In genomic region chr2:167292430-167293171, GRCh38 we compare ENCODE assay signal across 8 cellular contexts. TPM values are rescaled to one million over a fixed set of nuclear protein-coding genes. Genes with fewer than 3 reads are reported as not detected.
DNase-seq lines count a peak whose midpoint lies in the region; ATAC-seq and TF ChIP-seq lines count a peak whose summit lies in the region.

B3GALT1 (plus strand) TSS chr2:167293001.

- H3K4me3 Mint-ChIP-seq in CD8-positive, alpha-beta memory T cell: peak within 1 kb of the TSS; percentile 10 to 86 (median 76)
- H3K4me3 Mint-ChIP-seq in activated CD8-positive, alpha-beta memory T cell treated with anti-CD3 and anti-CD28 coated beads, Interleukin-2, amount 10 ng/mL, durations not matched to agents 7 days and 5 days: peak within 1 kb of the TSS; percentile 54
- peak within 1 kb of the TSS; percentile 92 for H3K4me3 Mint-ChIP-seq in endothelial cell (ENCODE audit: unreplicated experiment)
- peak within 1 kb of the TSS; percentile 68 for H3K4me3 Mint-ChIP-seq in memory B cell

- H3K27me3 ChIP-seq in CD8-positive, alpha-beta memory T cell (ENCODE audit: insufficient read depth, low read length, poor library complexity, severe bottlenecking): peaks cover 10% of the 10 kb centered on the region

- no peaks in the 10 kb centered on the region for H3K36me3 ChIP-seq in CD8-positive, alpha-beta memory T cell (ENCODE audit: insufficient read depth, low read length)

- H3K36me3 Mint-ChIP-seq in CD8-positive, alpha-beta memory T cell: no peaks in the 10 kb centered on the region
- H3K36me3 Mint-ChIP-seq in activated CD8-positive, alpha-beta memory T cell treated with anti-CD3 and anti-CD28 coated beads, Interleukin-2, amount 10 ng/mL, durations not matched to agents 7 days and 5 days: peaks cover 2% of the 10 kb centered on the region
- no peaks in the 10 kb centered on the region for H3K36me3 Mint-ChIP-seq in endothelial cell (ENCODE audit: low read depth, unreplicated experiment)
- H3K36me3 Mint-ChIP-seq in memory B cell: peaks cover 5% of the 10 kb centered on the region

- peak within 1 kb of the TSS in 1 of 8 donors; percentile 58 for H3K27ac Mint-ChIP-seq in CD8-positive, alpha-beta memory T cell
- no peak within 1 kb of the TSS for H3K27ac Mint-ChIP-seq in activated CD8-positive, alpha-beta memory T cell treated with anti-CD3 and anti-CD28 coated beads, Interleukin-2, amount 10 ng/mL, durations not matched to agents 7 days and 5 days
- H3K27ac Mint-ChIP-seq in endothelial cell (ENCODE audit: unreplicated experiment) (peak within 1 kb of the TSS; percentile 72), memory B cell (no peak within 1 kb of the TSS)

- TF ChIP-seq CTCF in endothelial cell (IDR thresholded peaks at IDR 0.05; ENCODE audit: unreplicated experiment): no peak

- ATAC-seq in GM19395 (IDR thresholded peaks at IDR 0.05; ENCODE audit: unreplicated experiment): peak; percentile 99
- peak; percentile 100 for ATAC-seq in HG03457 (IDR thresholded peaks at IDR 0.05; ENCODE audit: unreplicated experiment)
- peak; percentile 98 for ATAC-seq in activated CD8-positive, alpha-beta memory T cell treated with anti-CD3 and anti-CD28 coated beads, Interleukin-2, amount 10 ng/mL, durations not matched to agents 7 days and 5 days
- ATAC-seq in memory B cell (ENCODE audit: low read depth): peak; percentile 62

- H3K27me3 Mint-ChIP-seq in CD8-positive, alpha-beta memory T cell: peaks cover 7 to 52% of the 10 kb centered on the region in 2 donors
- peaks cover 31% of the 10 kb centered on the region for H3K27me3 Mint-ChIP-seq in activated CD8-positive, alpha-beta memory T cell treated with anti-CD3 and anti-CD28 coated beads, Interleukin-2, amount 10 ng/mL, durations not matched to agents 7 days and 5 days
- H3K27me3 Mint-ChIP-seq in endothelial cell (ENCODE audit: unreplicated experiment): peaks cover 3% of the 10 kb centered on the region
- peaks cover 18% of the 10 kb centered on the region for H3K27me3 Mint-ChIP-seq in memory B cell

- H3K4me3 ChIP-seq in CD8-positive, alpha-beta memory T cell (ENCODE audit: low read length): no peak within 1 kb of the TSS

- POLR2A ChIA-PET in CD8-positive, alpha-beta memory T cell (lab: Charles Lee): no interaction called here

- DNase-seq in CD8-positive, alpha-beta memory T cell: peak in 3 of 5 donors; percentile 2 to 55 (median 24)
- peak; percentile 76 for DNase-seq in NCI-H510A (lab: John Stamatoyannopoulos, UW)
- DNase-seq in activated CD8-positive, alpha-beta memory T cell treated with anti-CD3 and anti-CD28 coated beads, Interleukin-2, amount 10 ng/mL, durations not matched to agents 7 days and 5 days: peak; percentile 74
- DNase-seq in endothelial cell (ENCODE audit: low spot score): peak; percentile 90
- DNase-seq in memory B cell (ENCODE audit: low spot score in 2 of 2): peak in 1 of 2 donors; percentile 19
- peak; percentile 45 to 54 for DNase-seq in stimulated activated CD8-positive, alpha-beta memory T cell treated with anti-CD3 and anti-CD28 coated beads, Interleukin-2, amount 100 ng/mL, for 48 hours (ENCODE audit: low read depth in 2 of 2)

- H3K4me1 ChIP-seq in CD8-positive, alpha-beta memory T cell (ENCODE audit: insufficient read depth, low read length): peaks cover 8% of the 10 kb centered on the region

- H3K9me3 Mint-ChIP-seq in CD8-positive, alpha-beta memory T cell: peaks cover 0 to 7% (median 2%) of the 10 kb centered on the region in 5 donors
- H3K9me3 Mint-ChIP-seq in activated CD8-positive, alpha-beta memory T cell treated with anti-CD3 and anti-CD28 coated beads, Interleukin-2, amount 10 ng/mL, durations not matched to agents 7 days and 5 days (ENCODE audit: low read depth): no peaks in the 10 kb centered on the region
- H3K9me3 Mint-ChIP-seq in endothelial cell (ENCODE audit: unreplicated experiment) (no peaks in the 10 kb centered on the region), memory B cell (peaks cover 2% of the 10 kb centered on the region)

- CTCF ChIA-PET in CD8-positive, alpha-beta memory T cell (lab: Charles Lee): no interaction called here
- CTCF ChIA-PET in activated CD8-positive, alpha-beta memory T cell treated with anti-CD3 and anti-CD28 coated beads, Interleukin-2, amount 10 ng/mL, durations not matched to agents 7 days and 5 days (lab: Charles Lee): no interaction called here

- H3K4me1 Mint-ChIP-seq in CD8-positive, alpha-beta memory T cell: peaks cover 14 to 21% (median 15%) of the 10 kb centered on the region in 3 donors
- H3K4me1 Mint-ChIP-seq in activated CD8-positive, alpha-beta memory T cell treated with anti-CD3 and anti-CD28 coated beads, Interleukin-2, amount 10 ng/mL, durations not matched to agents 7 days and 5 days: peaks cover 12% of the 10 kb centered on the region
- H3K4me1 Mint-ChIP-seq in endothelial cell (ENCODE audit: unreplicated experiment) (peaks cover 7% of the 10 kb centered on the region), memory B cell (peaks cover 10% of the 10 kb centered on the region)

- H3K27ac ChIP-seq in CD8-positive, alpha-beta memory T cell (ENCODE audit: low read depth, low read length): no peak within 1 kb of the TSS

- H3K9me3 ChIP-seq in CD8-positive, alpha-beta memory T cell (ENCODE audit: low read length): no peaks in the 10 kb centered on the region

RNA-seq across cellular contexts. Expression of gene B3GALT1, which starts in this region (rescaled TPM):
- under 1 TPM in 1 of 2 experiments, not detected in 1; 0.07 TPM for total RNA-seq in CD8-positive, alpha-beta memory T cell
- not detected for polyA plus RNA-seq in CD8-positive, alpha-beta memory T cell
- not detected for total RNA-seq in activated CD8-positive, alpha-beta memory T cell treated with anti-CD3 and anti-CD28 coated beads, Interleukin-2, amount 10 ng/mL, durations not matched to agents 7 days and 5 days
- 3.2 TPM for total RNA-seq in endothelial cell (ENCODE audit: unreplicated experiment)

Comparison
In these comparisons a context has a peak if more than half of its experiments do, and no peak if none do; other contexts are left out.
1. Peak in DNase-seq in CD8-positive, alpha-beta memory T cell; RNA of the gene not detected or under 1 TPM.
2. Peak in DNase-seq and ATAC-seq in activated CD8-positive, alpha-beta memory T cell treated with anti-CD3 and anti-CD28 coated beads, Interleukin-2, amount 10 ng/mL, durations not matched to agents 7 days and 5 days; RNA of the gene not detected or under 1 TPM.